ENCODE assay signal across 13 cellular contexts in the genomic region with DNA sequence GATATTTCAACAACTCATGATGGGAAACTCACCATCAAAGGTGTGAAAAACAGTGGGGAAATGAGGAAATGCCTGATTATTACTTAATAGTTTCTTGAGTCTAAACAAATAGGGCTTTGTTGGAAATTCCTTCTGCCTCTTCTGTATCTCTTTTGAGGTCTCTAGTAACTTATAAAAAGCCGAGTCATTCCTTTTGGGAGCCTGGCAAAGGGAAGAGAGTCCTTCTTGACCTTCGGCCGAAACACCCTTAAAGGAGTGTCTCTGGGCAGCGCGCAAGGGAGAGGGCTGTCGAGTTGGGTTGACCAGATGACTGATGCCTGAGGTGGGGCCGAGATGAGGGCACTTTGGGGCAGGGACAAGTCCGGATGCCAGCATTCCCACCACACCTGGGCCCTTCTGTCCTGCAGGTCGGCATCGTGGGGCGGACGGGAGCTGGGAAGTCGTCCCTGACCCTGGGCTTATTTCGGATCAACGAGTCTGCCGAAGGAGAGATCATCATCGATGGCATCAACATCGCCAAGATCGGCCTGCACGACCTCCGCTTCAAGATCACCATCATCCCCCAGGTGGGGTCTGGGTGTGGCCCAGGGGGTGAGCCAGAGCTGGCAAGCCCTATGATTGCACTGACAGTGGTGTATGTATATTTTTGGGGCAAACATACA.
"Had no signal": no experiment of that assay in that cellular context is flagged by ENCODE, and none has a peak within 500 bp of the region (broad histone marks: within the 10 kb centered on the region; RNA-seq: fewer than 3 reads in every experiment).

No MANE protein-coding gene starts in this region.

- H3K4me3 ChIP-seq: breast epithelium, gastrocnemius medialis, smooth muscle cell, tibial nerve, vagina had no signal

- H3K9ac ChIP-seq: parathyroid adenoma had no signal

- H3K27ac Mint-ChIP-seq: activated CD8-positive, alpha-beta T cell treated with anti-CD3 and anti-CD28 coated beads for 36 hours; activated naive CD4-positive, alpha-beta T cell treated with anti-CD3 and anti-CD28 coated beads, Interleukin-2, amount 50 U/mL, for 24 hours; mesothelial cell of epicardium had no signal

- H3K27me3 ChIP-seq: breast epithelium, gastrocnemius medialis, tibial nerve, vagina had no signal

- H3K4me1 ChIP-seq: breast epithelium, gastrocnemius medialis, parathyroid adenoma, tibial nerve, vagina had no signal

- ATAC-seq: activated CD8-positive, alpha-beta T cell treated with anti-CD3 and anti-CD28 coated beads for 36 hours; gastrocnemius medialis had no signal

- H3K79me2 ChIP-seq: parathyroid adenoma had no signal

- H3K27me3 Mint-ChIP-seq: activated CD8-positive, alpha-beta T cell treated with anti-CD3 and anti-CD28 coated beads for 36 hours; activated naive CD4-positive, alpha-beta T cell treated with anti-CD3 and anti-CD28 coated beads, Interleukin-2, amount 50 U/mL, for 24 hours had no signal

- H3K4me3 Mint-ChIP-seq: activated CD8-positive, alpha-beta T cell treated with anti-CD3 and anti-CD28 coated beads for 36 hours; activated naive CD4-positive, alpha-beta T cell treated with anti-CD3 and anti-CD28 coated beads, Interleukin-2, amount 50 U/mL, for 24 hours; activated T-helper 1 cell treated with anti-CD3 and anti-CD28 coated beads, Interleukin-12 subunit alpha, Interleukin-12 subunit beta, Interleukin-2, Interleukin-4 antibody, amounts not matched to agents 30 ng/mL and 10 ng/mL and 1 ng/mL, durations not matched to agents 14 hours and 24 hours and 36 hours; mesothelial cell of epicardium had no signal

- H3K4me1 Mint-ChIP-seq: activated naive CD4-positive, alpha-beta T cell treated with anti-CD3 and anti-CD28 coated beads, Interleukin-2, amount 50 U/mL, for 24 hours; mesothelial cell of epicardium had no signal

- DNase-seq: activated CD4-positive, alpha-beta T cell treated with anti-CD3 and anti-CD28 coated beads for 1 hour; activated CD8-positive, alpha-beta memory T cell treated with anti-CD3 and anti-CD28 coated beads, Interleukin-2, amount 50 U/mL, for 4 hours; activated CD8-positive, alpha-beta T cell treated with anti-CD3 and anti-CD28 coated beads for 36 hours; gastrocnemius medialis; T-helper 9 cell had no signal

- H2AFZ ChIP-seq: parathyroid adenoma had no signal

- H3K9me3 Mint-ChIP-seq: activated CD8-positive, alpha-beta T cell treated with anti-CD3 and anti-CD28 coated beads for 36 hours; activated naive CD4-positive, alpha-beta T cell treated with anti-CD3 and anti-CD28 coated beads, Interleukin-2, amount 50 U/mL, for 24 hours; activated T-helper 1 cell treated with anti-CD3 and anti-CD28 coated beads, Interleukin-12 subunit alpha, Interleukin-12 subunit beta, Interleukin-2, Interleukin-4 antibody, amounts not matched to agents 30 ng/mL and 10 ng/mL and 1 ng/mL, durations not matched to agents 14 hours and 24 hours and 36 hours; mesothelial cell of epicardium had no signal

- H3K27ac ChIP-seq: breast epithelium, gastrocnemius medialis, parathyroid adenoma, tibial nerve, vagina had no signal

- H3K4me2 ChIP-seq: smooth muscle cell had no signal

- H3K9me3 ChIP-seq: breast epithelium, gastrocnemius medialis, tibial nerve, vagina had no signal
